Comparison of ENCODE assay signal across 8 cellular contexts in the genomic region with DNA sequence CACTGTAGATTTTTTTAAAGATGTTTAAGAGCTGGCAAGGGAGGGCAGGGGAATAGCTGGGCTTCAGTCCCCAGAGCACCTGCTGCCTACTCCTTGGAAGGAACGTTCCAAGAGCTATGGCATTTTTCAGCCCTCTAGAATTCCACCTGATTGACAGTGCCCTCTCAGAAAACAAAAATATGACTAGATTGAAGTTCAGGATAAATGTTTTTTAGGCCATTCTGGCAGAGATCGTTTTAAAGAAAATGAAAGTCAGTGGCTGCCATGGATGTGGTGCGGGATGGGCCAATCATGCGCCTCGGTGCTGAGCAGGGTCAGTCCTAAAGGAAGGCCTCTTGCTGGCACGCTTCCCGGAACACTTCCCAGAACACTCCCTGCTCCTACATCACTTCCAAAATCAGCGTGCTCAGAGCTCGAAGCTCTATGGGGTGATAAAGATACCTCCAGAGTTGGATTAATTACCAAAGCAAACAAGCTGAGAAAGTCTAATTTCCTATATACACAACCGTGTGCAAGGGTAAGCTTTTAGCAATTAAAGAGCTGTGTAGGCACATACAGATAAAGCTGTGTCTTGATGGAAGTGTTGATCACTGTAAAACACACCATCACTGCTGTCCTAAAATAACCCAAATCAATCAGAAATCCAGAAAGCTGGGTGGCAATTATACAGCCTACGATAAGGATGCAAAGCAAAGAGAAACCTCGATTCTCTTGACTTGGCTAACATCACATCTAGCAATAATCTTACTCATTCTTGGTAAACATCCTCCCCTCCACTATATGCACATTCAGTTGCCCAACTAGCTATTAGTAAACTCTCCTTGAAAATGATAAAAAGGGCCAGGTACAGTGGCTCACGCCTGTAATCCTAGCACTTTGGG. TPM values are rescaled to one million over a fixed set of nuclear protein-coding genes. Genes with fewer than 3 reads are reported as not detected.
DNase-seq lines count a peak whose midpoint lies in the region; ATAC-seq and TF ChIP-seq lines count a peak whose summit lies in the region.

No MANE protein-coding gene starts in this region.

- H3K27ac ChIP-seq in dorsolateral prefrontal cortex = peak overlapping the region in 49 of 59 donors; percentile 4 to 87 (median 48)
- H3K27ac ChIP-seq in mucosa of rectum (ENCODE audit: low read depth in 2 of 2, low read length in 2 of 2) = peak overlapping the region; percentile 58 to 62
- H3K27ac ChIP-seq in Karpas-422 (ENCODE audit: low read length) = no peak overlapping the region

- intact Hi-C loops in dorsolateral prefrontal cortex (cut with DNase I) = no loop called here

- no peaks in the 10 kb centered on the region for H3K79me2 ChIP-seq in Karpas-422 (ENCODE audit: low read length)

- no peak overlapping the region for H2AFZ ChIP-seq in Karpas-422 (ENCODE audit: low read length)

- H3K9me3 ChIP-seq in mucosa of rectum (ENCODE audit: control insufficient read depth in 2 of 2, low read length in 2 of 2) (no peaks in the 10 kb centered on the region), Karpas-422 (ENCODE audit: low read length) (no peaks in the 10 kb centered on the region)

- peak; percentile 82 for DNase-seq in AG08395 (ENCODE audit: low spot score)
- DNase-seq in NCI-H2196 treated with DMSO at 0.1 percent for 48 hours (lab: John Stamatoyannopoulos, UW; ENCODE audit: unreplicated experiment) = peak; percentile 91
- DNase-seq in dorsolateral prefrontal cortex = peak in 8 of 10 donors; percentile 11 to 69 (median 50)
- DNase-seq in Kasumi-1 (lab: John Stamatoyannopoulos, UW) = no peak
- DNase-seq in Karpas-422 = no peak

- ATAC-seq in GM18870 (IDR thresholded peaks at IDR 0.05; ENCODE audit: unreplicated experiment) (no peak), HG03342 (IDR thresholded peaks at IDR 0.05; ENCODE audit: unreplicated experiment) (no peak)

- H3K4me1 ChIP-seq in mucosa of rectum (ENCODE audit: control insufficient read depth in 2 of 2, insufficient read depth in 2 of 2, low read length in 2 of 2) (peaks cover 4 to 15% of the 10 kb centered on the region in 2 donors), Karpas-422 (ENCODE audit: low read length) (no peaks in the 10 kb centered on the region)

- no peak overlapping the region for H3K4me2 ChIP-seq in Karpas-422 (ENCODE audit: low read depth, low read length, poor library complexity, severe bottlenecking)

- H3K4me3 ChIP-seq in dorsolateral prefrontal cortex (peak overlapping the region in 30 of 59 donors; percentile 1 to 42 (median 24)), mucosa of rectum (ENCODE audit: low read length in 2 of 2) (peak overlapping the region; percentile 14 to 56), Karpas-422 (ENCODE audit: low read length) (no peak overlapping the region)

- no peak for TF ChIP-seq CTCF in dorsolateral prefrontal cortex (IDR thresholded peaks at IDR 0.05 in 54 of 56, conservative IDR thresholded peaks at IDR 0.05 in 2 of 56; ENCODE audit: low read depth in 1 of 56, partially characterized antibody in 56 of 56)

- H3K9me2 ChIP-seq in Karpas-422 (replicated peaks; ENCODE audit: insufficient read depth, low read length) = no peaks in the 10 kb centered on the region

- H4K20me1 ChIP-seq in Karpas-422 (ENCODE audit: insufficient read depth, low read depth, low read length) = no peaks in the 10 kb centered on the region

- H3K36me3 ChIP-seq in mucosa of rectum (ENCODE audit: control insufficient read depth in 2 of 2, insufficient read depth in 2 of 2, low read length in 2 of 2) (no peaks in the 10 kb centered on the region), Karpas-422 (ENCODE audit: insufficient read depth, low read length) (no peaks in the 10 kb centered on the region)

- H3K9ac ChIP-seq in mucosa of rectum (ENCODE audit: low read depth in 1 of 2, low read length in 2 of 2) = no peak overlapping the region
- H3K9ac ChIP-seq in Karpas-422 (ENCODE audit: low read length) = no peak overlapping the region

- H3K27me3 ChIP-seq in dorsolateral prefrontal cortex = no peaks in the 10 kb centered on the region
- H3K27me3 ChIP-seq in mucosa of rectum (ENCODE audit: control insufficient read depth in 2 of 2, insufficient read depth in 2 of 2, low read length in 2 of 2) = no peaks in the 10 kb centered on the region
- no peaks in the 10 kb centered on the region for H3K27me3 ChIP-seq in Karpas-422 (ENCODE audit: low read length)

RNA-seq across cellular contexts. Expression of gene TGFBR3, which starts 34.6 kb away (rescaled TPM):
- total RNA-seq in dorsolateral prefrontal cortex = 10 to 100 TPM in 116 of 120 experiments, 1 to 10 TPM in 4; 7.4 to 40.5 (median 18.3) TPM
- total RNA-seq in Karpas-422 (2014; rRNA removed; shearing (Covaris generic); ENCODE audit: low replicate concordance) = not detected in 2 replicates

Comparison
In these comparisons a context has a peak if more than half of its experiments do, and no peak if none do; other contexts are left out.
1. DNase-seq: peak in AG08395 (single experiment), NCI-H2196 treated with DMSO at 0.1 percent for 48 hours (single experiment) and dorsolateral prefrontal cortex (8 of 10); none in Kasumi-1 (0 of 2) and Karpas-422 (single experiment).